ENCODE assay signal across 1 cellular context in genomic region chr22:29268511-29269229, GRCh38.
TF ChIP-seq lines count a peak whose summit lies in the region.

No MANE protein-coding gene starts in this region.

TF ChIP-seq in H1, 55 proteins besides CTCF, POLR2A, EP300 and RAD21:
- TF ChIP-seq HDAC2 (IDR thresholded peaks at IDR 0.05; ENCODE audit: borderline replicate concordance in 1 of 2, low read depth in 2 of 2, low read length in 2 of 2) (peak; percentile 55 to 60; a peak in 1 of 4 replicates), RFX5 (IDR thresholded peaks at IDR 0.05; ENCODE audit: borderline replicate concordance, low read depth, low read length) (no peak), TAF1 (IDR thresholded peaks at IDR 0.05; ENCODE audit: low read depth, low read length) (peak; percentile 62), MAX (IDR thresholded peaks at IDR 0.05) (peak; percentile 77), NANOG (IDR thresholded peaks at IDR 0.05; ENCODE audit: insufficient read depth, low read depth, low read length, poor library complexity, severe bottlenecking) (no peak), ZNF274 (IDR thresholded peaks at IDR 0.05; ENCODE audit: borderline replicate concordance, extremely low read depth, low read length) (no peak), E2F6 (IDR thresholded peaks at IDR 0.05) (0 out of 2 replicates have a peak, but pooled peaks have one; percentile 53), TEAD4 (IDR thresholded peaks at IDR 0.05; ENCODE audit: low read depth, low read length) (no peak), RBBP5 (IDR thresholded peaks at IDR 0.05; ENCODE audit: borderline replicate concordance, low read depth, low read length) (peak; percentile 23; the same call in 1 of the 2 replicates), PHF8 (conservative IDR thresholded peaks at IDR 0.05; ENCODE audit: low read depth, low read length) (peak; percentile 38), SAP30 (IDR thresholded peaks at IDR 0.05; ENCODE audit: insufficient read depth, insufficient replicate concordance, low read length) (peak; percentile 21), EZH2 (IDR thresholded peaks at IDR 0.05; ENCODE audit: low read depth, low read length, severe bottlenecking) (no peak), SP1 (IDR thresholded peaks at IDR 0.05; ENCODE audit: low read depth, low read length) (peak; percentile 37; the same call in 1 of the 2 replicates)
